ENCODE assay signal across 18 cellular contexts in genomic region chr13:71621152-71622124, GRCh38.
DNase-seq lines count a peak whose midpoint lies in the region; ATAC-seq, FAIRE-seq and TF ChIP-seq lines count a peak whose summit lies in the region.
"Had no signal": no experiment of that assay in that cellular context is flagged by ENCODE, and none has a peak within 500 bp of the region (broad histone marks: within the 10 kb centered on the region; RNA-seq: fewer than 3 reads in every experiment).

No MANE protein-coding gene starts in this region.

- WGBS in pancreas, 2 donors = 32 to 38% methylated on average over 11 of the region's 11 CpGs

- peaks cover 0 to 8% (median 0%) of the 10 kb centered on the region in 3 donors for H3K4me1 ChIP-seq in pancreas

- no peak for TF ChIP-seq CTCF in pancreas (IDR thresholded peaks at IDR 0.05)

- H3K27me3 ChIP-seq in pancreas = no peaks in the 10 kb centered on the region

- FAIRE-seq in pancreas (lab: Jason Lieb, UNC) = no peak
- FAIRE-seq: GM18507 had no signal

- ATAC-seq in pancreas = peak in 3 of 4 donors; percentile 23 to 69 (median 53)

- no peaks in the 10 kb centered on the region for H3K9me3 ChIP-seq in pancreas

- no peak overlapping the region for H3K27ac ChIP-seq in pancreas
- H3K27ac ChIP-seq: 22Rv1, coronary artery, GM23248, skin epidermis had no signal

- peak; percentile 42 for DNase-seq in DMS53 (lab: John Stamatoyannopoulos, UW)
- no peak for DNase-seq in DMS53 treated with DMSO at 0.1 percent for 48 hours (lab: John Stamatoyannopoulos, UW; ENCODE audit: unreplicated experiment)
- peak; percentile 96 for DNase-seq in NCI-H2107 treated with DMSO at 0.1 percent for 48 hours (lab: John Stamatoyannopoulos, UW; ENCODE audit: unreplicated experiment)
- DNase-seq in cerebellar cortex (ENCODE audit: low spot score) = peak; percentile 42
- no peak for DNase-seq in pancreas
- DNase-seq in COLO668 (lab: John Stamatoyannopoulos, UW; ENCODE audit: unreplicated experiment) = no peak
- no peak for DNase-seq in NK-92 treated with Interleukin-12 subunit alpha and Interleukin-12 subunit beta, amount 100 ng/mL, for 24 hours (lab: John Stamatoyannopoulos, UW)
- DNase-seq in activated T-cell treated with anti-CD3 and anti-CD28 coated beads, Interleukin-2, amount 50 U/mL, for 48 hours = no peak
- DNase-seq: activated CD4-positive, alpha-beta T cell treated with anti-CD3 and anti-CD28 coated beads, Interleukin-2, amount 10 ng/mL, durations not matched to agents 24 days and 14 days; amniotic stem cell; GM23248; KG1; SIG-M5; T1000 had no signal

- no peaks in the 10 kb centered on the region for H3K36me3 ChIP-seq in pancreas

- intact Hi-C loops in pancreas (cut with DNase I) = no loop called here

- no peak overlapping the region for H3K4me3 ChIP-seq in pancreas
- H3K4me3 ChIP-seq: coronary artery, GM23248, skin epidermis had no signal

Comparison
In these comparisons a context has a peak if more than half of its experiments do, and no peak if none do; other contexts are left out.
1. DNase-seq: peak in DMS53 (single experiment), NCI-H2107 treated with DMSO at 0.1 percent for 48 hours (single experiment) and cerebellar cortex (single experiment); none in DMS53 treated with DMSO at 0.1 percent for 48 hours (single experiment), pancreas (0 of 6), COLO668 (single experiment), NK-92 treated with Interleukin-12 subunit alpha and Interleukin-12 subunit beta, amount 100 ng/mL, for 24 hours (single experiment) and activated T-cell treated with anti-CD3 and anti-CD28 coated beads, Interleukin-2, amount 50 U/mL, for 48 hours (0 of 2).